1 cellular context compared by ENCODE assay signal in the genomic region with DNA sequence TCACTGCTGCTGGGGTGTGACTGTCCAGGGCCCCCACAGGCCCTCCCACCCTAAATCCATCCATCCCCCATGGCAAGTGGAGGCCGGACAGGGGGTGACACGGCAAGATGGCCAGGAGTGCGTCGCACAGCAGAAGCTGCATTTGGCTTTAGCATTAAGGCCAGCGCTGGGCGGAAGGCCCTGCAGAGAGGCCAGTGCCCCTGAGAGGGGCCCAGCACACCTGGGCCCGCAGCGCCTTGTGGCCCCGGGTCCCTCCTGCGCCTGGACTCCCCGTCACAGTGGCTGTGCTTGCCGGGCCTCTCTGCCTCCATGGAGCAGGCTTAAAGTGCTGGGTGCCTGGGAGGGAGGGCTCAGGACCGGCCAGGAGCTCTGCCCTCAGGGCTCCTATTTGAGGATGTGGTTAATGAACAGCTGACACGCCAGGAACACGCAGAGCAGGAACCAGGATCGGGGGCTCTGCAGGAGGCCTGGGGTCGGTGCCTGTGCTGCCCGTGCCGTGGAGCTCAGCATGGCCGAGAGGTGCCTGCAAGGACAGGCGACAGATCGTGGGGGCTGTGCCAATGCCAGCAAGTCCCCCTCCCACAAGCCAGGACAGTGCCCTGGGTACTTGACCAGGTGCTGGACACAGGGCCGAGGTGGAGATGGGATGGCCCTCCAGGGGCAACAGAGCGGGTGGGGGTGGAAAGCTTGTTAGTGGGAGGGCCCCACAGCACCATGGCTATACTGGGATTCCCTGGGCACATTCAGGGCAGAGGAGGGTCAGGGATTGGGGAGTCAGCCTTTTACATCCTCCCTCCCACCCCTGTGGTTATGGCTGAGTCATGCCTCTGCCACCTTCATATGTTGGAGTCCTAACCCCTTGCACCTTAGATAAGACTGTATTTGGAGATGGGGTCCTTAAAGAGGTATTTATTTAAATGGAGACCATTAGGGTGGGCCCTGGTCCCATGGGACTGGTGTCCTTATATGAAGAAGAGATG.
TF ChIP-seq lines count a peak whose summit lies in the region.

No MANE protein-coding gene starts in this region.

TF ChIP-seq in HepG2, 621 proteins besides CTCF, POLR2A, EP300 and RAD21 (continued from another document and continues in another):
- TF ChIP-seq, protein P1, sequence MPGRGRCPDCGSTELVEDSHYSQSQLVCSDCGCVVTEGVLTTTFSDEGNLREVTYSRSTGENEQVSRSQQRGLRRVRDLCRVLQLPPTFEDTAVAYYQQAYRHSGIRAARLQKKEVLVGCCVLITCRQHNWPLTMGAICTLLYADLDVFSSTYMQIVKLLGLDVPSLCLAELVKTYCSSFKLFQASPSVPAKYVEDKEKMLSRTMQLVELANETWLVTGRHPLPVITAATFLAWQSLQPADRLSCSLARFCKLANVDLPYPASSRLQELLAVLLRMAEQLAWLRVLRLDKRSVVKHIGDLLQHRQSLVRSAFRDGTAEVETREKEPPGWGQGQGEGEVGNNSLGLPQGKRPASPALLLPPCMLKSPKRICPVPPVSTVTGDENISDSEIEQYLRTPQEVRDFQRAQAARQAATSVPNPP (CRISPR knock-in tag; IDR thresholded peaks at IDR 0.05) = no peak
- 0 out of 2 replicates have a peak, but pooled peaks have one; percentile 12 for TF ChIP-seq TBX2 (CRISPR knock-in tag; IDR thresholded peaks at IDR 0.05; ENCODE audit: borderline replicate concordance)
- 0 out of 2 replicates have a peak, but pooled peaks have one; percentile 19 for TF ChIP-seq ZIK1 (CRISPR knock-in tag; IDR thresholded peaks at IDR 0.05; ENCODE audit: borderline replicate concordance, low read depth)
- TF ChIP-seq ZNF530 (CRISPR knock-in tag; IDR thresholded peaks at IDR 0.05; ENCODE audit: low read depth) = no peak
- no peak for TF ChIP-seq MTF1 (CRISPR knock-in tag; IDR thresholded peaks at IDR 0.05)
- no peak for TF ChIP-seq GATA4 (IDR thresholded peaks at IDR 0.05; ENCODE audit: borderline replicate concordance, low read depth)
- TF ChIP-seq ZNF350 (CRISPR knock-in tag; IDR thresholded peaks at IDR 0.05; ENCODE audit: borderline replicate concordance, low read depth) = no peak
- no peak for TF ChIP-seq ARNT (IDR thresholded peaks at IDR 0.05)
- TF ChIP-seq, protein P2, sequence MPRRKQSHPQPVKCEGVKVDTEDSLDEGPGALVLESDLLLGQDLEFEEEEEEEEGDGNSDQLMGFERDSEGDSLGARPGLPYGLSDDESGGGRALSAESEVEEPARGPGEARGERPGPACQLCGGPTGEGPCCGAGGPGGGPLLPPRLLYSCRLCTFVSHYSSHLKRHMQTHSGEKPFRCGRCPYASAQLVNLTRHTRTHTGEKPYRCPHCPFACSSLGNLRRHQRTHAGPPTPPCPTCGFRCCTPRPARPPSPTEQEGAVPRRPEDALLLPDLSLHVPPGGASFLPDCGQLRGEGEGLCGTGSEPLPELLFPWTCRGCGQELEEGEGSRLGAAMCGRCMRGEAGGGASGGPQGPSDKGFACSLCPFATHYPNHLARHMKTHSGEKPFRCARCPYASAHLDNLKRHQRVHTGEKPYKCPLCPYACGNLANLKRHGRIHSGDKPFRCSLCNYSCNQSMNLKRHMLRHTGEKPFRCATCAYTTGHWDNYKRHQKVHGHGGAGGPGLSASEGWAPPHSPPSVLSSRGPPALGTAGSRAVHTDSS (CRISPR knock-in tag; conservative IDR thresholded peaks at IDR 0.05) = no peak
- no peak for TF ChIP-seq NFKBIZ (CRISPR knock-in tag; IDR thresholded peaks at IDR 0.05)
- TF ChIP-seq, protein P3, sequence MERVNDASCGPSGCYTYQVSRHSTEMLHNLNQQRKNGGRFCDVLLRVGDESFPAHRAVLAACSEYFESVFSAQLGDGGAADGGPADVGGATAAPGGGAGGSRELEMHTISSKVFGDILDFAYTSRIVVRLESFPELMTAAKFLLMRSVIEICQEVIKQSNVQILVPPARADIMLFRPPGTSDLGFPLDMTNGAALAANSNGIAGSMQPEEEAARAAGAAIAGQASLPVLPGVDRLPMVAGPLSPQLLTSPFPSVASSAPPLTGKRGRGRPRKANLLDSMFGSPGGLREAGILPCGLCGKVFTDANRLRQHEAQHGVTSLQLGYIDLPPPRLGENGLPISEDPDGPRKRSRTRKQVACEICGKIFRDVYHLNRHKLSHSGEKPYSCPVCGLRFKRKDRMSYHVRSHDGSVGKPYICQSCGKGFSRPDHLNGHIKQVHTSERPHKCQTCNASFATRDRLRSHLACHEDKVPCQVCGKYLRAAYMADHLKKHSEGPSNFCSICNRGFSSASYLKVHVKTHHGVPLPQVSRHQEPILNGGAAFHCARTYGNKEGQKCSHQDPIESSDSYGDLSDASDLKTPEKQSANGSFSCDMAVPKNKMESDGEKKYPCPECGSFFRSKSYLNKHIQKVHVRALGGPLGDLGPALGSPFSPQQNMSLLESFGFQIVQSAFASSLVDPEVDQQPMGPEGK (CRISPR knock-in tag; IDR thresholded peaks at IDR 0.05) = 0 out of 2 replicates have a peak, but pooled peaks have one; percentile 17
- no peak for TF ChIP-seq PITX1 (CRISPR knock-in tag; IDR thresholded peaks at IDR 0.05)
- no peak for TF ChIP-seq ARID2 (CRISPR knock-in tag; IDR thresholded peaks at IDR 0.05; ENCODE audit: borderline replicate concordance)
- TF ChIP-seq SMAD9 (CRISPR knock-in tag; IDR thresholded peaks at IDR 0.05) = no peak
- no peak for TF ChIP-seq EHMT2 (IDR thresholded peaks at IDR 0.05; ENCODE audit: borderline replicate concordance, low read depth, low read length)
- TF ChIP-seq NFIC (IDR thresholded peaks at IDR 0.05; ENCODE audit: low read length) = no peak
- TF ChIP-seq ZNF572 (CRISPR knock-in tag; IDR thresholded peaks at IDR 0.05) = no peak
- TF ChIP-seq ZNF124 (CRISPR knock-in tag; IDR thresholded peaks at IDR 0.05) = no peak
- no peak for TF ChIP-seq ZNF207 (IDR thresholded peaks at IDR 0.05; ENCODE audit: borderline replicate concordance)
- TF ChIP-seq JARID2 (CRISPR knock-in tag; IDR thresholded peaks at IDR 0.05; ENCODE audit: insufficient replicate concordance) = no peak
- TF ChIP-seq, protein P4, sequence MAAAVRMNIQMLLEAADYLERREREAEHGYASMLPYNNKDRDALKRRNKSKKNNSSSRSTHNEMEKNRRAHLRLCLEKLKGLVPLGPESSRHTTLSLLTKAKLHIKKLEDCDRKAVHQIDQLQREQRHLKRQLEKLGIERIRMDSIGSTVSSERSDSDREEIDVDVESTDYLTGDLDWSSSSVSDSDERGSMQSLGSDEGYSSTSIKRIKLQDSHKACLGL (CRISPR knock-in tag; IDR thresholded peaks at IDR 0.05) = no peak
- TF ChIP-seq CENPT (CRISPR knock-in tag; IDR thresholded peaks at IDR 0.05; ENCODE audit: low read depth) = no peak
- no peak for TF ChIP-seq SMARCE1 (IDR thresholded peaks at IDR 0.05; ENCODE audit: borderline replicate concordance)
- TF ChIP-seq, protein P5, sequence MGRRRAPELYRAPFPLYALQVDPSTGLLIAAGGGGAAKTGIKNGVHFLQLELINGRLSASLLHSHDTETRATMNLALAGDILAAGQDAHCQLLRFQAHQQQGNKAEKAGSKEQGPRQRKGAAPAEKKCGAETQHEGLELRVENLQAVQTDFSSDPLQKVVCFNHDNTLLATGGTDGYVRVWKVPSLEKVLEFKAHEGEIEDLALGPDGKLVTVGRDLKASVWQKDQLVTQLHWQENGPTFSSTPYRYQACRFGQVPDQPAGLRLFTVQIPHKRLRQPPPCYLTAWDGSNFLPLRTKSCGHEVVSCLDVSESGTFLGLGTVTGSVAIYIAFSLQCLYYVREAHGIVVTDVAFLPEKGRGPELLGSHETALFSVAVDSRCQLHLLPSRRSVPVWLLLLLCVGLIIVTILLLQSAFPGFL (CRISPR knock-in tag; IDR thresholded peaks at IDR 0.05) = no peak
- TF ChIP-seq, protein P6, sequence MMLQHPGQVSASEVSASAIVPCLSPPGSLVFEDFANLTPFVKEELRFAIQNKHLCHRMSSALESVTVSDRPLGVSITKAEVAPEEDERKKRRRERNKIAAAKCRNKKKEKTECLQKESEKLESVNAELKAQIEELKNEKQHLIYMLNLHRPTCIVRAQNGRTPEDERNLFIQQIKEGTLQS (CRISPR knock-in tag; IDR thresholded peaks at IDR 0.05) = no peak
- 0 out of 2 replicates have a peak, but pooled peaks have one; percentile 37 for TF ChIP-seq ZFX (CRISPR knock-in tag; IDR thresholded peaks at IDR 0.05; ENCODE audit: low read depth)
- TF ChIP-seq GTF2F1 (IDR thresholded peaks at IDR 0.05; ENCODE audit: low read length) = no peak
- TF ChIP-seq ZZZ3 (CRISPR knock-in tag; IDR thresholded peaks at IDR 0.05; ENCODE audit: borderline replicate concordance) = no peak
- TF ChIP-seq RXRA (CRISPR knock-in tag; IDR thresholded peaks at IDR 0.05) = no peak
- TF ChIP-seq ZBTB8A (CRISPR knock-in tag; IDR thresholded peaks at IDR 0.05; ENCODE audit: borderline replicate concordance, low read depth) = no peak
- TF ChIP-seq, protein P7, sequence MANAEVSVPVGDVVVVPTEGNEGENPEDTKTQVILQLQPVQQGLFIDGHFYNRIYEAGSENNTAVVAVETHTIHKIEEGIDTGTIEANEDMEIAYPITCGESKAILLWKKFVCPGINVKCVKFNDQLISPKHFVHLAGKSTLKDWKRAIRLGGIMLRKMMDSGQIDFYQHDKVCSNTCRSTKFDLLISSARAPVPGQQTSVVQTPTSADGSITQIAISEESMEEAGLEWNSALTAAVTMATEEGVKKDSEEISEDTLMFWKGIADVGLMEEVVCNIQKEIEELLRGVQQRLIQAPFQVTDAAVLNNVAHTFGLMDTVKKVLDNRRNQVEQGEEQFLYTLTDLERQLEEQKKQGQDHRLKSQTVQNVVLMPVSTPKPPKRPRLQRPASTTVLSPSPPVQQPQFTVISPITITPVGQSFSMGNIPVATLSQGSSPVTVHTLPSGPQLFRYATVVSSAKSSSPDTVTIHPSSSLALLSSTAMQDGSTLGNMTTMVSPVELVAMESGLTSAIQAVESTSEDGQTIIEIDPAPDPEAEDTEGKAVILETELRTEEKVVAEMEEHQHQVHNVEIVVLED (CRISPR knock-in tag; IDR thresholded peaks at IDR 0.05; ENCODE audit: borderline replicate concordance) = no peak
- TF ChIP-seq, protein P8, sequence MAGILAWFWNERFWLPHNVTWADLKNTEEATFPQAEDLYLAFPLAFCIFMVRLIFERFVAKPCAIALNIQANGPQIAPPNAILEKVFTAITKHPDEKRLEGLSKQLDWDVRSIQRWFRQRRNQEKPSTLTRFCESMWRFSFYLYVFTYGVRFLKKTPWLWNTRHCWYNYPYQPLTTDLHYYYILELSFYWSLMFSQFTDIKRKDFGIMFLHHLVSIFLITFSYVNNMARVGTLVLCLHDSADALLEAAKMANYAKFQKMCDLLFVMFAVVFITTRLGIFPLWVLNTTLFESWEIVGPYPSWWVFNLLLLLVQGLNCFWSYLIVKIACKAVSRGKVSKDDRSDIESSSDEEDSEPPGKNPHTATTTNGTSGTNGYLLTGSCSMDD (CRISPR knock-in tag; IDR thresholded peaks at IDR 0.05) = no peak
- no peak for TF ChIP-seq SP4 (CRISPR knock-in tag; IDR thresholded peaks at IDR 0.05)
- TF ChIP-seq AGO1 (IDR thresholded peaks at IDR 0.05; ENCODE audit: low read depth, low read length, poor library complexity, severe bottlenecking) = no peak
- no peak for TF ChIP-seq SAFB2 (CRISPR knock-in tag; IDR thresholded peaks at IDR 0.05; ENCODE audit: borderline replicate concordance, low read depth)
- TF ChIP-seq ZNF160 (CRISPR knock-in tag; IDR thresholded peaks at IDR 0.05) = no peak
- TF ChIP-seq, protein P9, sequence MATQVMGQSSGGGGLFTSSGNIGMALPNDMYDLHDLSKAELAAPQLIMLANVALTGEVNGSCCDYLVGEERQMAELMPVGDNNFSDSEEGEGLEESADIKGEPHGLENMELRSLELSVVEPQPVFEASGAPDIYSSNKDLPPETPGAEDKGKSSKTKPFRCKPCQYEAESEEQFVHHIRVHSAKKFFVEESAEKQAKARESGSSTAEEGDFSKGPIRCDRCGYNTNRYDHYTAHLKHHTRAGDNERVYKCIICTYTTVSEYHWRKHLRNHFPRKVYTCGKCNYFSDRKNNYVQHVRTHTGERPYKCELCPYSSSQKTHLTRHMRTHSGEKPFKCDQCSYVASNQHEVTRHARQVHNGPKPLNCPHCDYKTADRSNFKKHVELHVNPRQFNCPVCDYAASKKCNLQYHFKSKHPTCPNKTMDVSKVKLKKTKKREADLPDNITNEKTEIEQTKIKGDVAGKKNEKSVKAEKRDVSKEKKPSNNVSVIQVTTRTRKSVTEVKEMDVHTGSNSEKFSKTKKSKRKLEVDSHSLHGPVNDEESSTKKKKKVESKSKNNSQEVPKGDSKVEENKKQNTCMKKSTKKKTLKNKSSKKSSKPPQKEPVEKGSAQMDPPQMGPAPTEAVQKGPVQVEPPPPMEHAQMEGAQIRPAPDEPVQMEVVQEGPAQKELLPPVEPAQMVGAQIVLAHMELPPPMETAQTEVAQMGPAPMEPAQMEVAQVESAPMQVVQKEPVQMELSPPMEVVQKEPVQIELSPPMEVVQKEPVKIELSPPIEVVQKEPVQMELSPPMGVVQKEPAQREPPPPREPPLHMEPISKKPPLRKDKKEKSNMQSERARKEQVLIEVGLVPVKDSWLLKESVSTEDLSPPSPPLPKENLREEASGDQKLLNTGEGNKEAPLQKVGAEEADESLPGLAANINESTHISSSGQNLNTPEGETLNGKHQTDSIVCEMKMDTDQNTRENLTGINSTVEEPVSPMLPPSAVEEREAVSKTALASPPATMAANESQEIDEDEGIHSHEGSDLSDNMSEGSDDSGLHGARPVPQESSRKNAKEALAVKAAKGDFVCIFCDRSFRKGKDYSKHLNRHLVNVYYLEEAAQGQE (IDR thresholded peaks at IDR 0.05; ENCODE audit: borderline replicate concordance in 1 of 2, low read depth in 1 of 2, low read length in 2 of 2) = no peak
- TF ChIP-seq HDAC1 (CRISPR knock-in tag; IDR thresholded peaks at IDR 0.05) = no peak
- TF ChIP-seq, protein P10, sequence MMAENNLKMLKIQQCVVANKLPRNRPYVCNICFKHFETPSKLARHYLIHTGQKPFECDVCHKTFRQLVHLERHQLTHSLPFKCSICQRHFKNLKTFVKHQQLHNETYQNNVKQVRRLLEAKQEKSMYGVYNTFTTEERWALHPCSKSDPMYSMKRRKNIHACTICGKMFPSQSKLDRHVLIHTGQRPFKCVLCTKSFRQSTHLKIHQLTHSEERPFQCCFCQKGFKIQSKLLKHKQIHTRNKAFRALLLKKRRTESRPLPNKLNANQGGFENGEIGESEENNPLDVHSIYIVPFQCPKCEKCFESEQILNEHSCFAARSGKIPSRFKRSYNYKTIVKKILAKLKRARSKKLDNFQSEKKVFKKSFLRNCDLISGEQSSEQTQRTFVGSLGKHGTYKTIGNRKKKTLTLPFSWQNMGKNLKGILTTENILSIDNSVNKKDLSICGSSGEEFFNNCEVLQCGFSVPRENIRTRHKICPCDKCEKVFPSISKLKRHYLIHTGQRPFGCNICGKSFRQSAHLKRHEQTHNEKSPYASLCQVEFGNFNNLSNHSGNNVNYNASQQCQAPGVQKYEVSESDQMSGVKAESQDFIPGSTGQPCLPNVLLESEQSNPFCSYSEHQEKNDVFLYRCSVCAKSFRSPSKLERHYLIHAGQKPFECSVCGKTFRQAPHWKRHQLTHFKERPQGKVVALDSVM (CRISPR knock-in tag; IDR thresholded peaks at IDR 0.05) = peak; percentile 90
- TF ChIP-seq ZNF234 (CRISPR knock-in tag; conservative IDR thresholded peaks at IDR 0.05) = no peak
- TF ChIP-seq TEAD2 (CRISPR knock-in tag; IDR thresholded peaks at IDR 0.05) = no peak
- TF ChIP-seq CC2D1A (CRISPR knock-in tag; IDR thresholded peaks at IDR 0.05) = no peak
- no peak for TF ChIP-seq FLYWCH1 (CRISPR knock-in tag; IDR thresholded peaks at IDR 0.05)
- no peak for TF ChIP-seq ZNF709 (CRISPR knock-in tag; IDR thresholded peaks at IDR 0.05)
- TF ChIP-seq ZSCAN21 (CRISPR knock-in tag; IDR thresholded peaks at IDR 0.05; ENCODE audit: borderline replicate concordance) = 0 out of 2 replicates have a peak, but pooled peaks have one; percentile 47
- TF ChIP-seq CBX1 (IDR thresholded peaks at IDR 0.05; ENCODE audit: low read depth) = no peak
- no peak for TF ChIP-seq MED1 (CRISPR knock-in tag; IDR thresholded peaks at IDR 0.05)
- TF ChIP-seq PTBP1 (IDR thresholded peaks at IDR 0.05; ENCODE audit: low read depth, low read length, poor library complexity, severe bottlenecking) = peak; percentile 16
- TF ChIP-seq NR1H2 (CRISPR knock-in tag; IDR thresholded peaks at IDR 0.05; ENCODE audit: borderline replicate concordance, low read depth) = no peak
- TF ChIP-seq EED (CRISPR knock-in tag; IDR thresholded peaks at IDR 0.05) = 0 out of 2 replicates have a peak, but pooled peaks have one; percentile 36
